ENCODE assay signal across 18 cellular contexts in the genomic region with DNA sequence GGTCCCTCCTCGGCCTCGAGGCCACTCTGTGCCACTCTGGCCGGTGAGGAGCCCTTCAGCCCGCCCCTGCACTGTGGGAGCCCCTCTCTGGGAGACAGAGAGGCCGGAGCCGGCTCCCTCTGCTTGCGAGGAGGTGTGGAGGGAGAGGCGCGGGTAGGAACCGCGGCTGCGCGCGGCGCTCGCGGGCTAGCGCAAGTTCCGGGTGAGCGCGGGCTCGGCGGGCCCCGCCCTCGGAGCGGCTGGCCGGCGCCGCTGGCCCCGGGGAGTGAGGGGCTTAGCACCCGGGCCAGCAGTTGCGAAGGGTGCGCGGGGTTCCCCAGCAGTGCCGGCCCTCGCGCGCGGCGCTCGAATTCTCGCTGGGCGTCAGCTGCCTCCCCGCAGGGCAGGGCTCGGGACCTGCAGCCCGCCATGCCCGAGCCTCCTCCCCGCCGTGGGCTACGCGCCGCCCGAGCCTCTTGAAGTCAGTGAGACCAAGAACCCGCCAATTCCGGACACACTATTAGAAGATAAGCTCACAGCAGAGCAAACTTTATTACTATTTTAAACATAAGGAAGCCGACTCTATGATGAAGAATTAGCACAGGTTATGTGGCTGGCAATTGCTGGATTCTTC.
DNase-seq lines count a peak whose midpoint lies in the region; FAIRE-seq and TF ChIP-seq lines count a peak whose summit lies in the region.
"Had no signal": no experiment of that assay in that cellular context is flagged by ENCODE, and none has a peak within 500 bp of the region (broad histone marks: within the 10 kb centered on the region; RNA-seq: fewer than 3 reads in every experiment).

No MANE protein-coding gene starts in this region.

- no peaks in the 10 kb centered on the region for H3K4me1 Mint-ChIP-seq in endodermal cell
- H3K4me1 Mint-ChIP-seq: H9 had no signal

- no peaks in the 10 kb centered on the region for H3K27me3 Mint-ChIP-seq in endodermal cell (ENCODE audit: insufficient read depth)
- H3K27me3 Mint-ChIP-seq: CD4-positive, alpha-beta T cell had no signal

- WGBS in testis, 2 donors: 80 to 82% methylated on average over 16 to 56 of the region's 56 CpGs
- WGBS in endodermal cell (ENCODE audit: insufficient coverage in 1 of 2, insufficient read length in 1 of 2), 2 experiments: 92 to 95% methylated on average over 27 to 56 of the region's 56 CpGs

- no peak for TF ChIP-seq POLR2A in testis (IDR thresholded peaks at IDR 0.05)
- no peak for TF ChIP-seq POLR2A in GM12892 (IDR thresholded peaks at IDR 0.05; ENCODE audit: low read depth, low read length)

- no peaks in the 10 kb centered on the region for H3K36me3 Mint-ChIP-seq in endodermal cell (ENCODE audit: low read depth)

- peaks cover 3% of the 10 kb centered on the region for H3K9me3 Mint-ChIP-seq in endodermal cell

- H3K27ac Mint-ChIP-seq in endodermal cell: no peak overlapping the region
- H3K27ac Mint-ChIP-seq: CD4-positive, alpha-beta T cell; H9 had no signal

- H3K4me3 ChIP-seq in kidney (ENCODE audit: low read length in 2 of 2): no peak overlapping the region
- H3K4me3 ChIP-seq in testis: peak overlapping the region; percentile 39 to 41
- no peak overlapping the region for H3K4me3 ChIP-seq in endodermal cell (ENCODE audit: low read length)
- H3K4me3 ChIP-seq: A549 had no signal

- H3K36me3 ChIP-seq in kidney (ENCODE audit: control insufficient read depth in 1 of 2, insufficient read depth in 2 of 2, low read length in 2 of 2): no peaks in the 10 kb centered on the region
- H3K36me3 ChIP-seq in testis (ENCODE audit: low read depth, missing control alignments): no peaks in the 10 kb centered on the region
- no peaks in the 10 kb centered on the region for H3K36me3 ChIP-seq in endodermal cell (ENCODE audit: control insufficient read depth, insufficient read depth, low read length)

- no peak overlapping the region for H3K27ac ChIP-seq in kidney (ENCODE audit: low read depth in 2 of 2, low read length in 2 of 2)
- peak overlapping the region in 1 of 2 donors; percentile 14 for H3K27ac ChIP-seq in testis
- no peak overlapping the region for H3K27ac ChIP-seq in endodermal cell (ENCODE audit: low read depth, low read length)
- H3K27ac ChIP-seq: 22Rv1, A549, C4-2B, HL-60 had no signal

- H3K4me1 ChIP-seq in kidney (ENCODE audit: control insufficient read depth in 1 of 2, insufficient read depth in 1 of 2, low read depth in 1 of 2, low read length in 2 of 2) (no peaks in the 10 kb centered on the region), testis (no peaks in the 10 kb centered on the region), endodermal cell (ENCODE audit: control insufficient read depth, insufficient read depth, low read length) (no peaks in the 10 kb centered on the region)
- H3K4me1 ChIP-seq: A549, Caco-2 had no signal

- H3K9ac ChIP-seq in kidney (ENCODE audit: low read length in 2 of 2) (no peak overlapping the region), endodermal cell (ENCODE audit: extremely low read depth, low read length, poor library complexity, severe bottlenecking) (no peak overlapping the region)

- DNase-seq in activated gamma-delta T cell (lab: John Stamatoyannopoulos, UW) (peak; percentile 12), activated gamma-delta T cell treated with Interleukin-2 at 50 U/mL for 16 hours (no peak), Daoy (ENCODE audit: low read depth) (peak; percentile 45), kidney (peak; percentile 55), testis (peak; percentile 51), GM12892 (ENCODE audit: insufficient read length) (no peak), endodermal cell (no peak)
- DNase-seq: AML-193; Caco-2; CD4-positive, alpha-beta T cell; GF-D8; H9 had no signal

- intact Hi-C loops in kidney (cut with DNase I): no loop called here
- intact Hi-C loops in testis (cut with DNase I; ENCODE audit: low total_unique reads): no loop called here

- TF ChIP-seq CTCF in kidney (IDR thresholded peaks at IDR 0.05; ENCODE audit: borderline replicate concordance, extremely low read depth, insufficient read depth): no peak
- no peak for TF ChIP-seq CTCF in testis (IDR thresholded peaks at IDR 0.05)
- TF ChIP-seq CTCF in endodermal cell (conservative IDR thresholded peaks at IDR 0.05): no peak

- no peaks in the 10 kb centered on the region for H3K9me3 ChIP-seq in kidney (ENCODE audit: control insufficient read depth in 1 of 2, low read length in 2 of 2)
- no peaks in the 10 kb centered on the region for H3K9me3 ChIP-seq in testis
- H3K9me3 ChIP-seq in endodermal cell (ENCODE audit: control insufficient read depth, low read length): peaks cover 4% of the 10 kb centered on the region
- H3K9me3 ChIP-seq: Caco-2 had no signal

- FAIRE-seq in kidney (lab: Jason Lieb, UNC) (no peak), GM12892 (lab: Jason Lieb, UNC) (no peak)
- FAIRE-seq: A549, D721Med, H1 had no signal

- no peak overlapping the region for H3K4me3 Mint-ChIP-seq in endodermal cell
- H3K4me3 Mint-ChIP-seq: CD4-positive, alpha-beta T cell; H9 had no signal

- H3K27me3 ChIP-seq in testis: no peaks in the 10 kb centered on the region
- no peaks in the 10 kb centered on the region for H3K27me3 ChIP-seq in endodermal cell (ENCODE audit: control insufficient read depth, insufficient read depth, low read length, poor library complexity, severe bottlenecking)

Comparison
In these comparisons a context has a peak if more than half of its experiments do, and no peak if none do; other contexts are left out.
1. DNase-seq: peak in activated gamma-delta T cell (single experiment), Daoy (single experiment), kidney (single experiment) and testis (single experiment); none in activated gamma-delta T cell treated with Interleukin-2 at 50 U/mL for 16 hours (single experiment), GM12892 (single experiment) and endodermal cell (single experiment).
2. H3K4me3 ChIP-seq: peak in testis (2 of 2); none in kidney (0 of 2) and endodermal cell (single experiment).